Comparison of ENCODE assay signal across 1 cellular context in the genomic region with DNA sequence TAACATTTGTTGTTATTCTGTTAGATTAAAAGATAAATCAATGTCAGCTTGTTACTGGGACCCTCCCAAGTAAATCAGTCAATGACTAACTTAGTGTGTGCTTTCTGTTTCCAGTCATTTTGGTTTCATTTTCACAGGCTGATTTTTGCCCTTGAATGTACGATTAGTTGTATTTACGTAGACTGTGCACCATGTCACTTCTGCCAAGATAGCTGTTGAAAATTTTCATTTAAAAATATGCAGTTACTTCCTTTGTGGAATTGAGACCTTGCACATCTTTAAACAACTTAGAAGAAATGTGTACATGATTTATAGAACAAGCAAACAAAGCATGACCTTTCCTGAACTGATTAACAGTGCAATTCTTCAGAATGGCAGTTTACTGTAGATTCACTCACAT.
TF ChIP-seq lines count a peak whose summit lies in the region.

No MANE protein-coding gene starts in this region.

TF ChIP-seq in GM12878, 131 proteins besides CTCF, POLR2A, EP300 and RAD21 (continued from another document):
- TF ChIP-seq PBX3 (IDR thresholded peaks at IDR 0.05; ENCODE audit: insufficient replicate concordance, low read depth, low read length) (peak; percentile 34), FOXM1 (IDR thresholded peaks at IDR 0.05; ENCODE audit: low read depth, low read length) (no peak), MYB (IDR thresholded peaks at IDR 0.05; ENCODE audit: borderline replicate concordance, low read depth, low read length) (no peak), ZBTB33 (IDR thresholded peaks at IDR 0.05) (no peak)
